1 cellular context compared by ENCODE assay signal in genomic region chr5:40833712-40834229, GRCh38.
TF ChIP-seq lines count a peak whose summit lies in the region.

No MANE protein-coding gene starts in this region.

TF ChIP-seq in K562, 482 proteins besides CTCF, POLR2A, EP300 and RAD21:
- TF ChIP-seq SETDB1 (IDR thresholded peaks at IDR 0.05; ENCODE audit: low read length) (no peak), SIX5 (IDR thresholded peaks at IDR 0.05; ENCODE audit: borderline replicate concordance in 1 of 2, insufficient read depth in 1 of 2, low read depth in 1 of 2, low read length in 2 of 2) (no peak), SAFB2 (IDR thresholded peaks at IDR 0.05; ENCODE audit: borderline replicate concordance, low read depth, low read length, severe bottlenecking) (no peak), NCOR1 (IDR thresholded peaks at IDR 0.05) (0 out of 2 replicates have a peak, but pooled peaks have one; percentile 11), MNT (conservative IDR thresholded peaks at IDR 0.05) (0 out of 4 replicates have a peak, but pooled peaks of 1 of the 2 experiments have one; percentile 19), MXI1 (IDR thresholded peaks at IDR 0.05; ENCODE audit: low read depth, low read length) (0 out of 2 replicates have a peak, but pooled peaks have one; percentile 38), SIN3A (IDR thresholded peaks at IDR 0.05; ENCODE audit: borderline replicate concordance in 2 of 2, control insufficient read depth in 1 of 2, low read depth in 2 of 2, low read length in 2 of 2) (peak in 1 of 2 experiments; percentile 76; a peak in 2 of 4 replicates), PHTF2 (CRISPR knock-in tag; IDR thresholded peaks at IDR 0.05) (no peak), MYC (IDR thresholded peaks at IDR 0.05; ENCODE audit: low read depth, low read length) (peak; percentile 49; the same call in 1 of the 2 replicates), MYC (CRISPR knock-in tag; IDR thresholded peaks at IDR 0.05; ENCODE audit: borderline replicate concordance, low read depth) (no peak), HDAC8 (tag; IDR thresholded peaks at IDR 0.05) (no peak), SIN3B (IDR thresholded peaks at IDR 0.05; ENCODE audit: low read depth) (no peak), BMI1 (IDR thresholded peaks at IDR 0.05; ENCODE audit: low read length) (no peak), ZNF586 (CRISPR knock-in tag; conservative IDR thresholded peaks at IDR 0.05) (no peak), KHSRP (IDR thresholded peaks at IDR 0.05) (0 out of 2 replicates have a peak, but pooled peaks have one; percentile 7), KLF6 (CRISPR knock-in tag; IDR thresholded peaks at IDR 0.05; ENCODE audit: borderline replicate concordance) (no peak), JUND (IDR thresholded peaks at IDR 0.05; ENCODE audit: borderline replicate concordance, low read depth, low read length) (0 out of 2 replicates have a peak, but pooled peaks have one; percentile 2), JUND (tag; IDR thresholded peaks at IDR 0.05; ENCODE audit: borderline replicate concordance, low read depth, low read length) (no peak), CHD1 (IDR thresholded peaks at IDR 0.05; ENCODE audit: low read length) (peak; percentile 37), LCOR (CRISPR knock-in tag; IDR thresholded peaks at IDR 0.05) (0 out of 2 replicates have a peak, but pooled peaks have one; percentile 3), CREB1 (IDR thresholded peaks at IDR 0.05) (no peak), CREB1 (CRISPR knock-in tag; IDR thresholded peaks at IDR 0.05) (no peak)
- TF ChIP-seq, protein P1, sequence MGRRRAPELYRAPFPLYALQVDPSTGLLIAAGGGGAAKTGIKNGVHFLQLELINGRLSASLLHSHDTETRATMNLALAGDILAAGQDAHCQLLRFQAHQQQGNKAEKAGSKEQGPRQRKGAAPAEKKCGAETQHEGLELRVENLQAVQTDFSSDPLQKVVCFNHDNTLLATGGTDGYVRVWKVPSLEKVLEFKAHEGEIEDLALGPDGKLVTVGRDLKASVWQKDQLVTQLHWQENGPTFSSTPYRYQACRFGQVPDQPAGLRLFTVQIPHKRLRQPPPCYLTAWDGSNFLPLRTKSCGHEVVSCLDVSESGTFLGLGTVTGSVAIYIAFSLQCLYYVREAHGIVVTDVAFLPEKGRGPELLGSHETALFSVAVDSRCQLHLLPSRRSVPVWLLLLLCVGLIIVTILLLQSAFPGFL (CRISPR knock-in tag; IDR thresholded peaks at IDR 0.05): 0 out of 2 replicates have a peak, but pooled peaks have one; percentile 43
- TF ChIP-seq, protein P2, sequence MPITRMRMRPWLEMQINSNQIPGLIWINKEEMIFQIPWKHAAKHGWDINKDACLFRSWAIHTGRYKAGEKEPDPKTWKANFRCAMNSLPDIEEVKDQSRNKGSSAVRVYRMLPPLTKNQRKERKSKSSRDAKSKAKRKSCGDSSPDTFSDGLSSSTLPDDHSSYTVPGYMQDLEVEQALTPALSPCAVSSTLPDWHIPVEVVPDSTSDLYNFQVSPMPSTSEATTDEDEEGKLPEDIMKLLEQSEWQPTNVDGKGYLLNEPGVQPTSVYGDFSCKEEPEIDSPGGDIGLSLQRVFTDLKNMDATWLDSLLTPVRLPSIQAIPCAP (CRISPR knock-in tag; IDR thresholded peaks at IDR 0.05; ENCODE audit: borderline replicate concordance): 0 out of 2 replicates have a peak, but pooled peaks have one; percentile 53
- TF ChIP-seq, protein P3, sequence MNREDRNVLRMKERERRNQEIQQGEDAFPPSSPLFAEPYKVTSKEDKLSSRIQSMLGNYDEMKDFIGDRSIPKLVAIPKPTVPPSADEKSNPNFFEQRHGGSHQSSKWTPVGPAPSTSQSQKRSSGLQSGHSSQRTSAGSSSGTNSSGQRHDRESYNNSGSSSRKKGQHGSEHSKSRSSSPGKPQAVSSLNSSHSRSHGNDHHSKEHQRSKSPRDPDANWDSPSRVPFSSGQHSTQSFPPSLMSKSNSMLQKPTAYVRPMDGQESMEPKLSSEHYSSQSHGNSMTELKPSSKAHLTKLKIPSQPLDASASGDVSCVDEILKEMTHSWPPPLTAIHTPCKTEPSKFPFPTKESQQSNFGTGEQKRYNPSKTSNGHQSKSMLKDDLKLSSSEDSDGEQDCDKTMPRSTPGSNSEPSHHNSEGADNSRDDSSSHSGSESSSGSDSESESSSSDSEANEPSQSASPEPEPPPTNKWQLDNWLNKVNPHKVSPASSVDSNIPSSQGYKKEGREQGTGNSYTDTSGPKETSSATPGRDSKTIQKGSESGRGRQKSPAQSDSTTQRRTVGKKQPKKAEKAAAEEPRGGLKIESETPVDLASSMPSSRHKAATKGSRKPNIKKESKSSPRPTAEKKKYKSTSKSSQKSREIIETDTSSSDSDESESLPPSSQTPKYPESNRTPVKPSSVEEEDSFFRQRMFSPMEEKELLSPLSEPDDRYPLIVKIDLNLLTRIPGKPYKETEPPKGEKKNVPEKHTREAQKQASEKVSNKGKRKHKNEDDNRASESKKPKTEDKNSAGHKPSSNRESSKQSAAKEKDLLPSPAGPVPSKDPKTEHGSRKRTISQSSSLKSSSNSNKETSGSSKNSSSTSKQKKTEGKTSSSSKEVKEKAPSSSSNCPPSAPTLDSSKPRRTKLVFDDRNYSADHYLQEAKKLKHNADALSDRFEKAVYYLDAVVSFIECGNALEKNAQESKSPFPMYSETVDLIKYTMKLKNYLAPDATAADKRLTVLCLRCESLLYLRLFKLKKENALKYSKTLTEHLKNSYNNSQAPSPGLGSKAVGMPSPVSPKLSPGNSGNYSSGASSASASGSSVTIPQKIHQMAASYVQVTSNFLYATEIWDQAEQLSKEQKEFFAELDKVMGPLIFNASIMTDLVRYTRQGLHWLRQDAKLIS (CRISPR knock-in tag; IDR thresholded peaks at IDR 0.05): peak; percentile 61; the same call in 1 of the 2 replicates
